1 cellular context compared by ENCODE assay signal in genomic region chr17:41738801-41739112, GRCh38.
TF ChIP-seq lines count a peak whose summit lies in the region.

No MANE protein-coding gene starts in this region.

TF ChIP-seq in HCT116, 20 proteins besides CTCF, POLR2A, EP300 and RAD21:
- TF ChIP-seq YY1 (IDR thresholded peaks at IDR 0.05; ENCODE audit: extremely low read depth, insufficient replicate concordance, low read depth, low read length) (no peak), EZH2 (IDR thresholded peaks at IDR 0.05) (no peak), EGR1 (IDR thresholded peaks at IDR 0.05; ENCODE audit: low read depth) (no peak), REST (IDR thresholded peaks at IDR 0.05; ENCODE audit: low read depth) (no peak), TCF7L2 (IDR thresholded peaks at IDR 0.05; ENCODE audit: borderline replicate concordance, extremely low read depth, insufficient read depth, insufficient read length) (no peak), MAX (IDR thresholded peaks at IDR 0.05) (no peak), SP1 (IDR thresholded peaks at IDR 0.05; ENCODE audit: low read depth) (no peak), ZNF274 (IDR thresholded peaks at IDR 0.05; ENCODE audit: low read depth, low read length) (no peak), ATF3 (IDR thresholded peaks at IDR 0.05) (no peak), FOSL1 (IDR thresholded peaks at IDR 0.05; ENCODE audit: low read depth) (no peak), JUND (IDR thresholded peaks at IDR 0.05) (no peak), SRF (IDR thresholded peaks at IDR 0.05; ENCODE audit: low read depth) (no peak), SIN3A (IDR thresholded peaks at IDR 0.05; ENCODE audit: low read depth) (no peak), ZFX (IDR thresholded peaks at IDR 0.05) (no peak), EZH2phosphoT487 (IDR thresholded peaks at IDR 0.05; ENCODE audit: borderline replicate concordance) (no peak), ELF1 (IDR thresholded peaks at IDR 0.05; ENCODE audit: borderline replicate concordance, low read depth) (no peak), CEBPB (IDR thresholded peaks at IDR 0.05; ENCODE audit: low read depth) (no peak), CBX3 (IDR thresholded peaks at IDR 0.05; ENCODE audit: low read depth) (no peak), ZBTB33 (IDR thresholded peaks at IDR 0.05; ENCODE audit: extremely low read depth, insufficient replicate concordance, low read length) (no peak), POLR2AphosphoS5 (IDR thresholded peaks at IDR 0.05; ENCODE audit: low read depth, low read length) (no peak)
